8 cellular contexts compared by ENCODE assay signal in genomic region chr17:50943575-50943933, GRCh38.
DNase-seq lines count a peak whose midpoint lies in the region; ATAC-seq and TF ChIP-seq lines count a peak whose summit lies in the region.

No MANE protein-coding gene starts in this region.

- H3K27me3 ChIP-seq in stomach (no peaks in the 10 kb centered on the region), Karpas-422 (ENCODE audit: low read length) (no peaks in the 10 kb centered on the region)

- peak overlapping the region; percentile 46 for H3K27ac Mint-ChIP-seq in activated CD8-positive, alpha-beta memory T cell treated with anti-CD3 and anti-CD28 coated beads, Interleukin-2, amount 10 ng/mL, durations not matched to agents 7 days and 5 days

- H3K9ac ChIP-seq in Karpas-422 (ENCODE audit: low read length) = no peak overlapping the region

- DNase-seq in NCI-H1417 (lab: John Stamatoyannopoulos, UW) = peak in 2 of 3 experiments; percentile 57 to 72
- DNase-seq in NCI-H1417 treated with DMSO at 0.1 percent for 48 hours (lab: John Stamatoyannopoulos, UW) = no peak
- no peak for DNase-seq in activated CD8-positive, alpha-beta memory T cell treated with anti-CD3 and anti-CD28 coated beads, Interleukin-2, amount 10 ng/mL, durations not matched to agents 7 days and 5 days
- DNase-seq in islet precursor cell = peak; percentile 70
- DNase-seq in stomach = peak; percentile 58
- no peak for DNase-seq in Karpas-422
- no peak for DNase-seq in NCI-H1048 (lab: John Stamatoyannopoulos, UW)
- DNase-seq in COLO829 (ENCODE audit: low spot score) = no peak

- CTCF ChIA-PET in activated CD8-positive, alpha-beta memory T cell treated with anti-CD3 and anti-CD28 coated beads, Interleukin-2, amount 10 ng/mL, durations not matched to agents 7 days and 5 days (lab: Charles Lee) = interaction anchor here (1.4 to 6.8 kb wide), 2 partner anchors 8 to 80 kb away, joined by 4 to 78 read pairs; partner anchors contain the start of gene TOB1

- peaks cover 10% of the 10 kb centered on the region for H3K4me1 Mint-ChIP-seq in activated CD8-positive, alpha-beta memory T cell treated with anti-CD3 and anti-CD28 coated beads, Interleukin-2, amount 10 ng/mL, durations not matched to agents 7 days and 5 days

- H3K27me3 Mint-ChIP-seq in activated CD8-positive, alpha-beta memory T cell treated with anti-CD3 and anti-CD28 coated beads, Interleukin-2, amount 10 ng/mL, durations not matched to agents 7 days and 5 days = no peaks in the 10 kb centered on the region

- peak overlapping the region; percentile 56 for H3K4me3 Mint-ChIP-seq in activated CD8-positive, alpha-beta memory T cell treated with anti-CD3 and anti-CD28 coated beads, Interleukin-2, amount 10 ng/mL, durations not matched to agents 7 days and 5 days

- H3K9me3 ChIP-seq in stomach (no peaks in the 10 kb centered on the region), Karpas-422 (ENCODE audit: low read length) (no peaks in the 10 kb centered on the region)

- no peaks in the 10 kb centered on the region for H3K9me2 ChIP-seq in Karpas-422 (replicated peaks; ENCODE audit: insufficient read depth, low read length)

- no peak for TF ChIP-seq EP300 in stomach (IDR thresholded peaks at IDR 0.05)

- H3K4me2 ChIP-seq in Karpas-422 (ENCODE audit: low read depth, low read length, poor library complexity, severe bottlenecking) = no peak overlapping the region

- intact Hi-C loops in stomach (cut with DNase I; ENCODE audit: low total_unique reads) = no loop called here

- H2AFZ ChIP-seq in Karpas-422 (ENCODE audit: low read length) = no peak overlapping the region

- H3K36me3 Mint-ChIP-seq in activated CD8-positive, alpha-beta memory T cell treated with anti-CD3 and anti-CD28 coated beads, Interleukin-2, amount 10 ng/mL, durations not matched to agents 7 days and 5 days = no peaks in the 10 kb centered on the region

- ATAC-seq in activated CD8-positive, alpha-beta memory T cell treated with anti-CD3 and anti-CD28 coated beads, Interleukin-2, amount 10 ng/mL, durations not matched to agents 7 days and 5 days = no peak

- TF ChIP-seq POLR2A in stomach (IDR thresholded peaks at IDR 0.05) = no peak

- 28 to 63% (median 36%) methylated on average over 8 of the region's 8 CpGs for WGBS in stomach, 5 donors

- H3K4me1 ChIP-seq in stomach (peaks cover 39 to 72% (median 60%) of the 10 kb centered on the region in 4 donors), Karpas-422 (ENCODE audit: low read length) (no peaks in the 10 kb centered on the region)

- H3K79me2 ChIP-seq in Karpas-422 (ENCODE audit: low read length) = no peaks in the 10 kb centered on the region

- H3K4me3 ChIP-seq in stomach (peak overlapping the region; percentile 38 to 52 (median 48)), Karpas-422 (ENCODE audit: low read length) (no peak overlapping the region)

- H3K36me3 ChIP-seq in stomach (no peaks in the 10 kb centered on the region), Karpas-422 (ENCODE audit: insufficient read depth, low read length) (no peaks in the 10 kb centered on the region)

- H3K27ac ChIP-seq in stomach (peak overlapping the region; percentile 87 to 96 (median 90)), Karpas-422 (ENCODE audit: low read length) (no peak overlapping the region)

- H3K9me3 Mint-ChIP-seq in activated CD8-positive, alpha-beta memory T cell treated with anti-CD3 and anti-CD28 coated beads, Interleukin-2, amount 10 ng/mL, durations not matched to agents 7 days and 5 days (ENCODE audit: low read depth) = no peaks in the 10 kb centered on the region

- H4K20me1 ChIP-seq in Karpas-422 (ENCODE audit: insufficient read depth, low read depth, low read length) = no peaks in the 10 kb centered on the region

- TF ChIP-seq CTCF in stomach (IDR thresholded peaks at IDR 0.05) = no peak

Comparison
In these comparisons a context has a peak if more than half of its experiments do, and no peak if none do; other contexts are left out.
1. DNase-seq: peak in NCI-H1417 (2 of 3), islet precursor cell (single experiment) and stomach (single experiment); none in NCI-H1417 treated with DMSO at 0.1 percent for 48 hours (single experiment), activated CD8-positive, alpha-beta memory T cell treated with anti-CD3 and anti-CD28 coated beads, Interleukin-2, amount 10 ng/mL, durations not matched to agents 7 days and 5 days (single experiment), Karpas-422 (single experiment), NCI-H1048 (single experiment) and COLO829 (single experiment).